Comparison of ENCODE assay signal across 8 cellular contexts in genomic region chr16:679808-680624, GRCh38. TPM values are rescaled to one million over a fixed set of nuclear protein-coding genes. Genes with fewer than 3 reads are reported as not detected.
DNase-seq lines count a peak whose midpoint lies in the region; ATAC-seq and TF ChIP-seq lines count a peak whose summit lies in the region.

Gene STUB1, plus strand, starts transcription at chr16:680410. Its CDS starts 116 bp downstream, at chr16:680526.

- DNase-seq in GM13976 (ENCODE audit: low spot score) (peak; percentile 89), NCI-H524 (lab: John Stamatoyannopoulos, UW) (peak; percentile 89 to 93), coronary artery (ENCODE audit: low spot score) (peak; percentile 91), left lobe of liver (ENCODE audit: low spot score) (peak; percentile 92)
- DNase-seq in activated CD4-positive, alpha-beta T cell treated with anti-CD3 and anti-CD28 coated beads, Interleukin-2, amount 50 U/mL, for 1 hour = peak; percentile 88
- DNase-seq in stimulated activated CD4-positive, alpha-beta T cell treated with anti-CD3 and anti-CD28 coated beads, Interleukin-1b, Interleukin-23, amount 100 ng/mL, for 4 hours (ENCODE audit: low read depth in 2 of 2) = peak; percentile 89 to 91

- TF ChIP-seq CTCF in GM13976 (IDR thresholded peaks at IDR 0.05; ENCODE audit: borderline replicate concordance, control extremely low read depth, extremely low read depth, insufficient read depth, missing control alignments) = no peak
- no peak for TF ChIP-seq CTCF in coronary artery (IDR thresholded peaks at IDR 0.05)

- ATAC-seq in HG03066 (IDR thresholded peaks at IDR 0.05; ENCODE audit: low read depth, unreplicated experiment) (peak; percentile 39), left lobe of liver (peak; percentile 73), HG02938 (IDR thresholded peaks at IDR 0.05; ENCODE audit: unreplicated experiment) (no peak)

- H3K4me3 ChIP-seq in coronary artery = peak within 1 kb of the TSS; percentile 97

- in situ Hi-C loops in GM13976 (cut with MboI; ENCODE audit: low sequenced_read_pairs, unreplicated experiment) = no loop called here

- H3K27ac ChIP-seq in coronary artery = peak within 1 kb of the TSS; percentile 73 to 98

RNA-seq across cellular contexts. Expression of gene STUB1, which starts in this region (rescaled TPM):
- 56.2 TPM for total RNA-seq in left lobe of liver
